19 cellular contexts compared by ENCODE assay signal in genomic region chr4:89152972-89153371, GRCh38. TPM values are rescaled to one million over a fixed set of nuclear protein-coding genes. Genes with fewer than 3 reads are reported as not detected.
A peak's percentile ranks its signal among the peaks of the same experiment; 100 is the strongest.
DNase-seq lines count a peak whose midpoint lies in the region; ATAC-seq and TF ChIP-seq lines count a peak whose summit lies in the region.
"Had no signal": no experiment of that assay in that cellular context is flagged by ENCODE, and none has a peak within 500 bp of the region (broad histone marks: within the 10 kb centered on the region; RNA-seq: fewer than 3 reads in every experiment).

No MANE protein-coding gene starts in this region.

- H3K9ac ChIP-seq in DND-41 (ENCODE audit: low read depth, low read length) = no peak overlapping the region

- H3K4me1 ChIP-seq in DND-41 (ENCODE audit: insufficient read depth, low read length) (no peaks in the 10 kb centered on the region), ovary (ENCODE audit: insufficient read depth) (no peaks in the 10 kb centered on the region)

- peak overlapping the region; percentile 48 for H3K4me3 Mint-ChIP-seq in glutamatergic neuron (ENCODE audit: unreplicated experiment)
- H3K4me3 Mint-ChIP-seq: activated CD4-positive, alpha-beta T cell treated with anti-CD3 and anti-CD28 coated beads, Interleukin-2, amount 10 ng/mL, durations not matched to agents 7 days and 5 days; activated naive CD8-positive, alpha-beta T cell treated with anti-CD3 and anti-CD28 coated beads, Interleukin-2, amount 50 U/mL, for 24 hours; IgD-negative memory B cell; naive B cell; T-helper 17 cell had no signal

- intact Hi-C loops in ovary (cut with DNase I) = no loop called here

- peaks cover 11% of the 10 kb centered on the region for H3K9me3 Mint-ChIP-seq in glutamatergic neuron (ENCODE audit: unreplicated experiment)
- H3K9me3 Mint-ChIP-seq: activated naive CD8-positive, alpha-beta T cell treated with anti-CD3 and anti-CD28 coated beads, Interleukin-2, amount 50 U/mL, for 24 hours; IgD-negative memory B cell had no signal

- H3K27ac Mint-ChIP-seq in glutamatergic neuron (ENCODE audit: unreplicated experiment) = peak overlapping the region; percentile 91
- H3K27ac Mint-ChIP-seq: activated CD4-positive, alpha-beta T cell treated with anti-CD3 and anti-CD28 coated beads, Interleukin-2, amount 10 ng/mL, durations not matched to agents 7 days and 5 days; activated naive CD8-positive, alpha-beta T cell treated with anti-CD3 and anti-CD28 coated beads, Interleukin-2, amount 50 U/mL, for 24 hours; IgD-negative memory B cell; naive B cell; T-helper 17 cell had no signal

- peaks cover 42% of the 10 kb centered on the region for H3K4me1 Mint-ChIP-seq in glutamatergic neuron (ENCODE audit: low read depth, unreplicated experiment)
- H3K4me1 Mint-ChIP-seq: activated CD4-positive, alpha-beta T cell treated with anti-CD3 and anti-CD28 coated beads, Interleukin-2, amount 10 ng/mL, durations not matched to agents 7 days and 5 days; activated naive CD8-positive, alpha-beta T cell treated with anti-CD3 and anti-CD28 coated beads, Interleukin-2, amount 50 U/mL, for 24 hours; IgD-negative memory B cell; naive B cell; T-helper 17 cell had no signal

- 82 to 92% (median 89%) methylated on average over 2 of the region's 2 CpGs for WGBS in ovary, 3 donors

- H3K4me3 ChIP-seq in DND-41 (ENCODE audit: low read depth in 1 of 2, low read length in 2 of 2) = no peak overlapping the region
- no peak overlapping the region for H3K4me3 ChIP-seq in ovary
- H3K4me3 ChIP-seq: thoracic aorta had no signal

- no peak for TF ChIP-seq EP300 in ovary (IDR thresholded peaks at IDR 0.05)

- 0 out of 3 replicates have a peak, but pooled peaks have one; percentile 19 for ATAC-seq in DND-41 (ENCODE audit: insufficient read depth, low read depth)
- ATAC-seq in activated CD4-positive, CD25-positive, alpha-beta regulatory T cell treated with anti-CD3 and anti-CD28 coated beads, Interleukin-2, amount 50 U/mL, for 24 hours = no peak
- ATAC-seq: activated naive CD8-positive, alpha-beta T cell treated with anti-CD3 and anti-CD28 coated beads, Interleukin-2, amount 50 U/mL, for 24 hours; left colon; Panc1; T-helper 17 cell had no signal

- H3K4me2 ChIP-seq in DND-41 (ENCODE audit: insufficient read depth, low read length) = no peak overlapping the region

- H3K27ac ChIP-seq in DND-41 (ENCODE audit: low read length) (no peak overlapping the region), ovary (no peak overlapping the region)
- H3K27ac ChIP-seq: thoracic aorta had no signal

- H3K27me3 Mint-ChIP-seq in glutamatergic neuron (ENCODE audit: unreplicated experiment) = peaks cover 10% of the 10 kb centered on the region
- H3K27me3 Mint-ChIP-seq: activated CD4-positive, alpha-beta T cell treated with anti-CD3 and anti-CD28 coated beads, Interleukin-2, amount 10 ng/mL, durations not matched to agents 7 days and 5 days; IgD-negative memory B cell had no signal

- no peaks in the 10 kb centered on the region for H4K20me1 ChIP-seq in DND-41 (ENCODE audit: insufficient read depth, low read length)

- H3K9me3 ChIP-seq in DND-41 (ENCODE audit: insufficient read depth, low read length, severe bottlenecking) (no peaks in the 10 kb centered on the region), ovary (no peaks in the 10 kb centered on the region)
- H3K9me3 ChIP-seq: thoracic aorta had no signal

- DNase-seq in DND-41 (no peak), NCI-H1417 treated with DMSO at 0.1 percent for 48 hours (lab: John Stamatoyannopoulos, UW) (peak; percentile 59), NCI-H524 treated with DMSO at 0.1 percent for 48 hours (lab: John Stamatoyannopoulos, UW) (peak; percentile 93), glutamatergic neuron (peak; percentile 52), NK-92 (lab: John Stamatoyannopoulos, UW; ENCODE audit: unreplicated experiment) (no peak), AG08396 (ENCODE audit: low spot score) (no peak), ovary (no peak)
- DNase-seq: activated CD4-positive, alpha-beta T cell treated with anti-CD3 and anti-CD28 coated beads, Interleukin-2, amount 10 ng/mL, durations not matched to agents 7 days and 5 days; activated naive CD8-positive, alpha-beta T cell treated with anti-CD3 and anti-CD28 coated beads, Interleukin-2, amount 50 U/mL, for 24 hours; activated T-cell treated with anti-CD3 and anti-CD28 coated beads, Interleukin-2, amount 50 U/mL, for 1 hour; AML-193; left colon; naive B cell; NCI-H1930; T-helper 17 cell had no signal

- H3K36me3 ChIP-seq in DND-41 (ENCODE audit: insufficient read depth, low read length) (no peaks in the 10 kb centered on the region), ovary (no peaks in the 10 kb centered on the region)
- H3K36me3 ChIP-seq: thoracic aorta had no signal

- H3K79me2 ChIP-seq in DND-41 (ENCODE audit: insufficient read depth, low read length) = no peaks in the 10 kb centered on the region

- no peak for TF ChIP-seq CTCF in DND-41 (IDR thresholded peaks at IDR 0.05; ENCODE audit: borderline replicate concordance, extremely low read depth, low read length, poor library complexity, severe bottlenecking)
- TF ChIP-seq CTCF in glutamatergic neuron (IDR thresholded peaks at IDR 0.05; ENCODE audit: partially characterized antibody, unreplicated experiment) = no peak
- TF ChIP-seq CTCF in ovary (IDR thresholded peaks at IDR 0.05) = no peak

- H2AFZ ChIP-seq in DND-41 (ENCODE audit: low read depth, low read length) = no peak overlapping the region

- no peaks in the 10 kb centered on the region for H3K36me3 Mint-ChIP-seq in glutamatergic neuron (ENCODE audit: unreplicated experiment)
- H3K36me3 Mint-ChIP-seq: IgD-negative memory B cell, naive B cell had no signal

- H3K27me3 ChIP-seq in DND-41 (ENCODE audit: insufficient read depth, low read length, poor library complexity) (no peaks in the 10 kb centered on the region), ovary (no peaks in the 10 kb centered on the region)

- TF ChIP-seq POLR2A in ovary (IDR thresholded peaks at IDR 0.05) = no peak

RNA-seq across cellular contexts. Expression of gene TIGD2, which starts 41.6 kb away (rescaled TPM):
- total RNA-seq in glutamatergic neuron (ENCODE audit: unreplicated experiment) (18.4 TPM), ovary (1 to 10 TPM; 1.5 to 4.0 (median 2.4) TPM)
- polyA plus RNA-seq in ovary = 1 to 10 TPM; 1.8 to 4.0 TPM

Comparison
In these comparisons a context has a peak if more than half of its experiments do, and no peak if none do; other contexts are left out.
1. DNase-seq: peak in NCI-H1417 treated with DMSO at 0.1 percent for 48 hours (single experiment), NCI-H524 treated with DMSO at 0.1 percent for 48 hours (single experiment) and glutamatergic neuron (single experiment); none in DND-41 (single experiment), NK-92 (single experiment), AG08396 (single experiment) and ovary (0 of 5).